21 cellular contexts compared by ENCODE assay signal in genomic region chr14:63644741-63645140, GRCh38.
"Had no signal": no experiment of that assay in that cellular context is flagged by ENCODE, and none has a peak within 500 bp of the region (broad histone marks: within the 10 kb centered on the region; RNA-seq: fewer than 3 reads in every experiment).

No MANE protein-coding gene starts in this region.

- H3K27ac ChIP-seq: heart right ventricle, SJSA1, spleen, thyroid gland, WERI-Rb-1 had no signal

- H3K36me3 ChIP-seq: SJSA1, thyroid gland had no signal

- H3K4me3 ChIP-seq: heart right ventricle, lung, SJSA1, spleen, thyroid gland had no signal

- H3K9me3 Mint-ChIP-seq: activated naive CD8-positive, alpha-beta T cell treated with anti-CD3 and anti-CD28 coated beads, Interleukin-2, amount 10 ng/mL, durations not matched to agents 7 days and 5 days; naive B cell; stimulated activated naive CD8-positive, alpha-beta T cell treated with anti-CD3 and anti-CD28 coated beads, Interleukin-15, Interleukin-2, amounts not matched to agents 100 ng/mL and 50 ng/mL, for 24 hours had no signal

- H3K36me3 Mint-ChIP-seq: activated naive CD8-positive, alpha-beta T cell treated with anti-CD3 and anti-CD28 coated beads, Interleukin-2, amount 10 ng/mL, durations not matched to agents 7 days and 5 days had no signal

- H3K9me3 ChIP-seq: heart right ventricle, SJSA1, spleen, thyroid gland had no signal

- DNase-seq: activated CD4-positive, alpha-beta T cell treated with anti-CD3 and anti-CD28 coated beads, Interleukin-2, amount 50 U/mL, for 48 hours; activated CD4-positive, CD25-positive, alpha-beta regulatory T cell treated with anti-CD3 and anti-CD28 coated beads, Interleukin-2, amount 50 U/mL, for 72 hours; activated CD8-positive, alpha-beta memory T cell treated with anti-CD3 and anti-CD28 coated beads, Interleukin-2, amount 50 U/mL, for 4 hours; activated effector memory CD4-positive, alpha-beta T cell treated with anti-CD3 and anti-CD28 coated beads, Interleukin-2, amount 50 U/mL, for 16 hours; activated naive CD8-positive, alpha-beta T cell treated with anti-CD3 and anti-CD28 coated beads, Interleukin-2, amount 10 ng/mL, durations not matched to agents 7 days and 5 days; amygdala; heart right ventricle; naive B cell; retina; spleen; stimulated activated CD4-positive, alpha-beta T cell treated with anti-CD3 and anti-CD28 coated beads, Interleukin-4, amount 100 ng/mL, for 1 hour; substantia nigra; T-helper 1 cell; thyroid gland; WERI-Rb-1 had no signal

- H3K27me3 ChIP-seq: heart right ventricle, SJSA1, spleen, thyroid gland had no signal

- H3K27ac Mint-ChIP-seq: activated naive CD8-positive, alpha-beta T cell treated with anti-CD3 and anti-CD28 coated beads, Interleukin-2, amount 10 ng/mL, durations not matched to agents 7 days and 5 days; progenitor cell of endocrine pancreas; stimulated activated naive CD8-positive, alpha-beta T cell treated with anti-CD3 and anti-CD28 coated beads, Interleukin-15, Interleukin-2, amounts not matched to agents 100 ng/mL and 50 ng/mL, for 24 hours had no signal

- H3K4me3 Mint-ChIP-seq: activated naive CD8-positive, alpha-beta T cell treated with anti-CD3 and anti-CD28 coated beads, Interleukin-2, amount 10 ng/mL, durations not matched to agents 7 days and 5 days; naive B cell; stimulated activated naive CD8-positive, alpha-beta T cell treated with anti-CD3 and anti-CD28 coated beads, Interleukin-15, Interleukin-2, amounts not matched to agents 100 ng/mL and 50 ng/mL, for 24 hours had no signal

- FAIRE-seq: TTC549 had no signal

- ATAC-seq: heart right ventricle, left lobe of liver had no signal

- H3K27me3 Mint-ChIP-seq: activated naive CD8-positive, alpha-beta T cell treated with anti-CD3 and anti-CD28 coated beads, Interleukin-2, amount 10 ng/mL, durations not matched to agents 7 days and 5 days; naive B cell; progenitor cell of endocrine pancreas; stimulated activated naive CD8-positive, alpha-beta T cell treated with anti-CD3 and anti-CD28 coated beads, Interleukin-15, Interleukin-2, amounts not matched to agents 100 ng/mL and 50 ng/mL, for 24 hours had no signal
